In the genomic region with DNA sequence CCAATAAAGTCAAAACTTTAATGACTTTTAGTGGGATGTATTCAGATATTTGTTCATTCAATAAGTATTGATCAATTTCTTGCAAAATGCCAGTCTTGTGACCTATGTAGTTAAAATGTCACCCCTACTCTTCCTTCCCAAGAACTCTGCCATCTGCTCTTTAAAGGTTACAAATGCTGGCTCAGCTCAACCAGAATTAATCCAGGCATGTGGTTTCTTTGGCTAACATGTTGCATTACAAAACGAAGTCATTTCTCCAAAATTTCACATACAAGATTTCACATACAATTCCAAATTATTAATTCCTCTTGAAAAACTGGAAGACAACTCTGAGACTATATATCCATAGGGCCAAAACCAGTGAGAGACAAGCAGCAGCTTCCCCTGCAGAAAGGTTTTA, we compare ENCODE assay signal across 20 cellular contexts.
"Had no signal": no experiment of that assay in that cellular context is flagged by ENCODE, and none has a peak within 500 bp of the region (broad histone marks: within the 10 kb centered on the region; RNA-seq: fewer than 3 reads in every experiment).

No MANE protein-coding gene starts in this region.

- DNase-seq: stimulated activated CD4-positive, alpha-beta T cell treated with anti-CD3 and anti-CD28 coated beads, Interleukin-2, amount 100 ng/mL, for 48 hours; stimulated activated CD4-positive, alpha-beta T cell treated with anti-CD3 and anti-CD28 coated beads, Interleukin-4, amount 100 ng/mL, for 1 hour; stimulated activated CD4-positive, alpha-beta T cell treated with anti-CD3 and anti-CD28 coated beads, Interleukin-4, amount 100 ng/mL, for 24 hours; stimulated activated CD4-positive, alpha-beta T cell treated with anti-CD3 and anti-CD28 coated beads, Interleukin-4, amount 100 ng/mL, for 4 hours; stimulated activated CD8-positive, alpha-beta memory T cell treated with anti-CD3 and anti-CD28 coated beads, Interleukin-4, amount 100 ng/mL, for 48 hours; stimulated activated naive B cell treated with anti-CD40 and anti-IgM and Interleukin-4, amounts not matched to agents 10 μg/mL and 1 μg/mL and 100 μg/mL, for 72 hours; stimulated activated naive CD4-positive, alpha-beta T cell; stimulated activated naive CD4-positive, alpha-beta T cell treated with Interleukin-2 at 50 U/mL for 16 hours; stimulated activated naive CD8-positive, alpha-beta T cell treated with anti-CD3 and anti-CD28 coated beads, Interleukin-15, amount 100 ng/mL, for 72 hours; stimulated activated naive CD8-positive, alpha-beta T cell treated with anti-CD3 and anti-CD28 coated beads, Interleukin-15, Interleukin-2, amounts not matched to agents 100 U/mL and 50 U/mL, for 24 hours; stomach; substantia nigra; testis; thyroid gland; tibial artery; transverse colon; trophoblast cell; upper lobe of left lung; upper lobe of right lung; uterus had no signal
